Comparison of ENCODE assay signal across 1 cellular context in the genomic region with DNA sequence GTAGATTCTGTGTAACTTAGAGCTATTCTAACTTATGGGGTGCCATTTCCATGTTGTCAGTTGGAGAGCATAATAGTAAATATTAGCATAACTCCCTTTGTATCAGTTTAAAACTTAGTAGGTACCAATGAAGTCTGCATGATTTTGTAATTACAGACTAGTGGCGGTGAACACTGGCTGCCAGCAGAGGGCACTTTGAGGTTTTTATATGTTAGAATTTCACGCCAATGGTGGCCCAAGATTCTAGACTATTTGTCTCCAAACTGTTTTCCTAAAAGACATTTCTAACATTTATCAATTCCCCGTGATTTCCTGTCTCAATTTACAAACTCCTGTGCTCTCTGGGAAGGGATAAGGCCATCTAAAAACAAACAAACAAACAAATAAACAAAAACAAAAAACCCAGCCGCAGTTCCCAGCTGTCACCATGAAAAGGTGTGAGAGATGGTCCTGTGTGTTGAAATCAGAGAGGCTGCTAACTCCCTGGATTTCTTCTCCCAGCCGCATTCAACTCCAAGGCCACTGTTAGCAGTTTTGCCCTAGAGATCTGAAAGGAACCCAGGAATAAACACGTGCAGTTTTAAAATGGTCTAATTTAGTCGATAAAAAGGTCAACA.
TF ChIP-seq lines count a peak whose summit lies in the region.

No MANE protein-coding gene starts in this region.

TF ChIP-seq in HepG2, 621 proteins besides CTCF, POLR2A, EP300 and RAD21 (continued from another document and continues in another):
- TF ChIP-seq, protein P1, sequence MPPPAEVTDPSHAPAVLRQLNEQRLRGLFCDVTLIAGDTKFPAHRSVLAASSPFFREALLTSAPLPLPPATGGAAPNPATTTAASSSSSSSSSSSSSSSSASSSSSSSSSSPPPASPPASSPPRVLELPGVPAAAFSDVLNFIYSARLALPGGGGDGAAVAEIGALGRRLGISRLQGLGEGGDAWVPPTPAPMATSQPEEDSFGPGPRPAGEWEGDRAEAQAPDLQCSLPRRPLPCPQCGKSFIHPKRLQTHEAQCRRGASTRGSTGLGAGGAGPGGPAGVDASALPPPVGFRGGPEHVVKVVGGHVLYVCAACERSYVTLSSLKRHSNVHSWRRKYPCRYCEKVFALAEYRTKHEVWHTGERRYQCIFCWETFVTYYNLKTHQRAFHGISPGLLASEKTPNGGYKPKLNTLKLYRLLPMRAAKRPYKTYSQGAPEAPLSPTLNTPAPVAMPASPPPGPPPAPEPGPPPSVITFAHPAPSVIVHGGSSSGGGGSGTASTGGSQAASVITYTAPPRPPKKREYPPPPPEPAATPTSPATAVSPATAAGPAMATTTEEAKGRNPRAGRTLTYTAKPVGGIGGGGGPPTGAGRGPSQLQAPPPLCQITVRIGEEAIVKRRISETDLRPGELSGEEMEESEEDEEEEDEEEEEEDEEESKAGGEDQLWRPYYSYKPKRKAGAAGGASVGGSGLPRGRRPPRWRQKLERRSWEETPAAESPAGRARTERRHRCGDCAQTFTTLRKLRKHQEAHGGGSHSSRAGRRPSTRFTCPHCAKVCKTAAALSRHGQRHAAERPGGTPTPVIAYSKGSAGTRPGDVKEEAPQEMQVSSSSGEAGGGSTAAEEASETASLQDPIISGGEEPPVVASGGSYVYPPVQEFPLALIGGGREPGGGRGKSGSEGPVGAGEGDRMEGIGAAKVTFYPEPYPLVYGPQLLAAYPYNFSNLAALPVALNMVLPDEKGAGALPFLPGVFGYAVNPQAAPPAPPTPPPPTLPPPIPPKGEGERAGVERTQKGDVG (CRISPR knock-in tag; IDR thresholded peaks at IDR 0.05; ENCODE audit: borderline replicate concordance) = no peak
- TF ChIP-seq ZEB1 (IDR thresholded peaks at IDR 0.05; ENCODE audit: insufficient replicate concordance, low read depth) = no peak
- TF ChIP-seq KAT7 (CRISPR knock-in tag; IDR thresholded peaks at IDR 0.05; ENCODE audit: borderline replicate concordance) = no peak
- no peak for TF ChIP-seq ZNF432 (CRISPR knock-in tag; IDR thresholded peaks at IDR 0.05; ENCODE audit: borderline replicate concordance)
- no peak for TF ChIP-seq ELF3 (CRISPR knock-in tag; IDR thresholded peaks at IDR 0.05)
- TF ChIP-seq ZNF678 (CRISPR knock-in tag; IDR thresholded peaks at IDR 0.05) = no peak
- no peak for TF ChIP-seq PHF21A (CRISPR knock-in tag; IDR thresholded peaks at IDR 0.05)
- TF ChIP-seq ZNF598 (CRISPR knock-in tag; IDR thresholded peaks at IDR 0.05; ENCODE audit: borderline replicate concordance) = no peak
- TF ChIP-seq ZNF333 (CRISPR knock-in tag; IDR thresholded peaks at IDR 0.05; ENCODE audit: borderline replicate concordance) = no peak
- TF ChIP-seq, protein P2, sequence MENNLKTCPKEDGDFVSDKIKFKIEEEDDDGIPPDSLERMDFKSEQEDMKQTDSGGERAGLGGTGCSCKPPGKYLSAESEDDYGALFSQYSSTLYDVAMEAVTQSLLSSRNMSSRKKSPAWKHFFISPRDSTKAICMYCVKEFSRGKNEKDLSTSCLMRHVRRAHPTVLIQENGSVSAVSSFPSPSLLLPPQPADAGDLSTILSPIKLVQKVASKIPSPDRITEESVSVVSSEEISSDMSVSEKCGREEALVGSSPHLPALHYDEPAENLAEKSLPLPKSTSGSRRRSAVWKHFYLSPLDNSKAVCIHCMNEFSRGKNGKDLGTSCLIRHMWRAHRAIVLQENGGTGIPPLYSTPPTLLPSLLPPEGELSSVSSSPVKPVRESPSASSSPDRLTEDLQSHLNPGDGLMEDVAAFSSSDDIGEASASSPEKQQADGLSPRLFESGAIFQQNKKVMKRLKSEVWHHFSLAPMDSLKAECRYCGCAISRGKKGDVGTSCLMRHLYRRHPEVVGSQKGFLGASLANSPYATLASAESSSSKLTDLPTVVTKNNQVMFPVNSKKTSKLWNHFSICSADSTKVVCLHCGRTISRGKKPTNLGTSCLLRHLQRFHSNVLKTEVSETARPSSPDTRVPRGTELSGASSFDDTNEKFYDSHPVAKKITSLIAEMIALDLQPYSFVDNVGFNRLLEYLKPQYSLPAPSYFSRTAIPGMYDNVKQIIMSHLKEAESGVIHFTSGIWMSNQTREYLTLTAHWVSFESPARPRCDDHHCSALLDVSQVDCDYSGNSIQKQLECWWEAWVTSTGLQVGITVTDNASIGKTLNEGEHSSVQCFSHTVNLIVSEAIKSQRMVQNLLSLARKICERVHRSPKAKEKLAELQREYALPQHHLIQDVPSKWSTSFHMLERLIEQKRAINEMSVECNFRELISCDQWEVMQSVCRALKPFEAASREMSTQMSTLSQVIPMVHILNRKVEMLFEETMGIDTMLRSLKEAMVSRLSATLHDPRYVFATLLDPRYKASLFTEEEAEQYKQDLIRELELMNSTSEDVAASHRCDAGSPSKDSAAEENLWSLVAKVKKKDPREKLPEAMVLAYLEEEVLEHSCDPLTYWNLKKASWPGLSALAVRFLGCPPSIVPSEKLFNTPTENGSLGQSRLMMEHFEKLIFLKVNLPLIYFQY (CRISPR knock-in tag; IDR thresholded peaks at IDR 0.05; ENCODE audit: borderline replicate concordance) = 0 out of 2 replicates have a peak, but pooled peaks have one; percentile 37
- no peak for TF ChIP-seq ZNF724P (CRISPR knock-in tag; IDR thresholded peaks at IDR 0.05; ENCODE audit: borderline replicate concordance)
- TF ChIP-seq ZNF382 (CRISPR knock-in tag; IDR thresholded peaks at IDR 0.05; ENCODE audit: borderline replicate concordance) = no peak
- TF ChIP-seq BHLHE40 (IDR thresholded peaks at IDR 0.05; ENCODE audit: low read length) = no peak
- no peak for TF ChIP-seq ZBTB8A (CRISPR knock-in tag; IDR thresholded peaks at IDR 0.05; ENCODE audit: borderline replicate concordance, low read depth)
- no peak for TF ChIP-seq CEBPB (IDR thresholded peaks at IDR 0.05; ENCODE audit: borderline replicate concordance, low read depth, low read length)
- TF ChIP-seq, protein P3, sequence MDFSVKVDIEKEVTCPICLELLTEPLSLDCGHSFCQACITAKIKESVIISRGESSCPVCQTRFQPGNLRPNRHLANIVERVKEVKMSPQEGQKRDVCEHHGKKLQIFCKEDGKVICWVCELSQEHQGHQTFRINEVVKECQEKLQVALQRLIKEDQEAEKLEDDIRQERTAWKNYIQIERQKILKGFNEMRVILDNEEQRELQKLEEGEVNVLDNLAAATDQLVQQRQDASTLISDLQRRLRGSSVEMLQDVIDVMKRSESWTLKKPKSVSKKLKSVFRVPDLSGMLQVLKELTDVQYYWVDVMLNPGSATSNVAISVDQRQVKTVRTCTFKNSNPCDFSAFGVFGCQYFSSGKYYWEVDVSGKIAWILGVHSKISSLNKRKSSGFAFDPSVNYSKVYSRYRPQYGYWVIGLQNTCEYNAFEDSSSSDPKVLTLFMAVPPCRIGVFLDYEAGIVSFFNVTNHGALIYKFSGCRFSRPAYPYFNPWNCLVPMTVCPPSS (IDR thresholded peaks at IDR 0.05) = no peak
- no peak for TF ChIP-seq TBL1XR1 (IDR thresholded peaks at IDR 0.05; ENCODE audit: borderline replicate concordance, low read length, partially characterized antibody)
- TF ChIP-seq, protein P4, sequence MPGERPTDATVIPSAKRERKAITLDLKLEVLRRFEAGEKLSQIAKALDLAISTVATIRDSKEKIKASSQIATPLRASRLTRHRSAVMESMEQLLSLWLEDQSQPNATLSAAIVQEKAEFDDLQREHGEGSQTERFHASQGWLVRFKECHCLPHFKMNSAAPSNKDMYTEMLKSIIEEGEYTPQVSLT (CRISPR knock-in tag; IDR thresholded peaks at IDR 0.05; ENCODE audit: borderline replicate concordance, low read depth) = no peak
- no peak; the same call in 1 of the 2 replicates for TF ChIP-seq SIN3B (IDR thresholded peaks at IDR 0.05; ENCODE audit: low read length)
- TF ChIP-seq SP2 (CRISPR knock-in tag; IDR thresholded peaks at IDR 0.05) = no peak
- TF ChIP-seq, protein P5, sequence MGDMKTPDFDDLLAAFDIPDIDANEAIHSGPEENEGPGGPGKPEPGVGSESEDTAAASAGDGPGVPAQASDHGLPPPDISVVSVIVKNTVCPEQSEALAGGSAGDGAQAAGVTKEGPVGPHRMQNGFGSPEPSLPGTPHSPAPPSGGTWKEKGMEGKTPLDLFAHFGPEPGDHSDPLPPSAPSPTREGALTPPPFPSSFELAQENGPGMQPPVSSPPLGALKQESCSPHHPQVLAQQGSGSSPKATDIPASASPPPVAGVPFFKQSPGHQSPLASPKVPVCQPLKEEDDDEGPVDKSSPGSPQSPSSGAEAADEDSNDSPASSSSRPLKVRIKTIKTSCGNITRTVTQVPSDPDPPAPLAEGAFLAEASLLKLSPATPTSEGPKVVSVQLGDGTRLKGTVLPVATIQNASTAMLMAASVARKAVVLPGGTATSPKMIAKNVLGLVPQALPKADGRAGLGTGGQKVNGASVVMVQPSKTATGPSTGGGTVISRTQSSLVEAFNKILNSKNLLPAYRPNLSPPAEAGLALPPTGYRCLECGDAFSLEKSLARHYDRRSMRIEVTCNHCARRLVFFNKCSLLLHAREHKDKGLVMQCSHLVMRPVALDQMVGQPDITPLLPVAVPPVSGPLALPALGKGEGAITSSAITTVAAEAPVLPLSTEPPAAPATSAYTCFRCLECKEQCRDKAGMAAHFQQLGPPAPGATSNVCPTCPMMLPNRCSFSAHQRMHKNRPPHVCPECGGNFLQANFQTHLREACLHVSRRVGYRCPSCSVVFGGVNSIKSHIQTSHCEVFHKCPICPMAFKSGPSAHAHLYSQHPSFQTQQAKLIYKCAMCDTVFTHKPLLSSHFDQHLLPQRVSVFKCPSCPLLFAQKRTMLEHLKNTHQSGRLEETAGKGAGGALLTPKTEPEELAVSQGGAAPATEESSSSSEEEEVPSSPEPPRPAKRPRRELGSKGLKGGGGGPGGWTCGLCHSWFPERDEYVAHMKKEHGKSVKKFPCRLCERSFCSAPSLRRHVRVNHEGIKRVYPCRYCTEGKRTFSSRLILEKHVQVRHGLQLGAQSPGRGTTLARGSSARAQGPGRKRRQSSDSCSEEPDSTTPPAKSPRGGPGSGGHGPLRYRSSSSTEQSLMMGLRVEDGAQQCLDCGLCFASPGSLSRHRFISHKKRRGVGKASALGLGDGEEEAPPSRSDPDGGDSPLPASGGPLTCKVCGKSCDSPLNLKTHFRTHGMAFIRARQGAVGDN (CRISPR knock-in tag; IDR thresholded peaks at IDR 0.05) = no peak
- TF ChIP-seq STAG1 (CRISPR knock-in tag; IDR thresholded peaks at IDR 0.05) = peak; percentile 58
- no peak for TF ChIP-seq ZNF143 (CRISPR knock-in tag; IDR thresholded peaks at IDR 0.05)
- no peak for TF ChIP-seq ZNF136 (CRISPR knock-in tag; IDR thresholded peaks at IDR 0.05; ENCODE audit: low read depth)
- no peak for TF ChIP-seq FIP1L1 (IDR thresholded peaks at IDR 0.05; ENCODE audit: borderline replicate concordance, insufficient read depth, low read depth, low read length)
- TF ChIP-seq ZNF496 (CRISPR knock-in tag; IDR thresholded peaks at IDR 0.05; ENCODE audit: insufficient replicate concordance) = no peak
- no peak for TF ChIP-seq CBX1 (IDR thresholded peaks at IDR 0.05; ENCODE audit: low read depth)
- TF ChIP-seq, protein P6, sequence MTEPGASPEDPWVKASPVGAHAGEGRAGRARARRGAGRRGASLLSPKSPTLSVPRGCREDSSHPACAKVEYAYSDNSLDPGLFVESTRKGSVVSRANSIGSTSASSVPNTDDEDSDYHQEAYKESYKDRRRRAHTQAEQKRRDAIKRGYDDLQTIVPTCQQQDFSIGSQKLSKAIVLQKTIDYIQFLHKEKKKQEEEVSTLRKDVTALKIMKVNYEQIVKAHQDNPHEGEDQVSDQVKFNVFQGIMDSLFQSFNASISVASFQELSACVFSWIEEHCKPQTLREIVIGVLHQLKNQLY (CRISPR knock-in tag; IDR thresholded peaks at IDR 0.05) = no peak
- TF ChIP-seq, protein P7, sequence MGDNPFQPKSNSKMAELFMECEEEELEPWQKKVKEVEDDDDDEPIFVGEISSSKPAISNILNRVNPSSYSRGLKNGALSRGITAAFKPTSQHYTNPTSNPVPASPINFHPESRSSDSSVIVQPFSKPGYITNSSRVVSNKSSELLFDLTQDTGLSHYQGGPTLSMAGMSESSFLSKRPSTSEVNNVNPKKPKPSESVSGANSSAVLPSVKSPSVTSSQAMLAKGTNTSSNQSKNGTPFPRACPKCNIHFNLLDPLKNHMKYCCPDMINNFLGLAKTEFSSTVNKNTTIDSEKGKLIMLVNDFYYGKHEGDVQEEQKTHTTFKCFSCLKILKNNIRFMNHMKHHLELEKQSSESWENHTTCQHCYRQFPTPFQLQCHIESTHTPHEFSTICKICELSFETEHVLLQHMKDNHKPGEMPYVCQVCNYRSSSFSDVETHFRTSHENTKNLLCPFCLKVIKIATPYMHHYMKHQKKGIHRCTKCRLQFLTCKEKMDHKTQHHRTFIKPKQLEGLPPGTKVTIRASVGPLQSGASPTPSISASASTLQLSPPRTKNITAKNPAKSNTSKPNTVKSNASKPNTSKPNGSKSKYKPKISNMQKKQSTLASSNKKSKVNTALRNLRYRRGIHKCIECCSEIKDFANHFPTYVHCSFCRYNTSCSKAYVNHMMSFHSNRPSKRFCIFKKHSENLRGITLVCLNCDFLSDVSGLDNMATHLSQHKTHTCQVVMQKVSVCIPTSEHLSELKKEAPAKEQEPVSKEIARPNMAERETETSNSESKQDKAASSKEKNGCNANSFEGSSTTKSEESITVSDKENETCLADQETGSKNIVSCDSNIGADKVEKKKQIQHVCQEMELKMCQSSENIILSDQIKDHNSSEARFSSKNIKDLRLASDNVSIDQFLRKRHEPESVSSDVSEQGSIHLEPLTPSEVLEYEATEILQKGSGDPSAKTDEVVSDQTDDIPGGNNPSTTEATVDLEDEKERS (CRISPR knock-in tag; IDR thresholded peaks at IDR 0.05) = 0 out of 2 replicates have a peak, but pooled peaks have one; percentile 18
- TF ChIP-seq ZNF24 (IDR thresholded peaks at IDR 0.05) = no peak
- TF ChIP-seq, protein P8, sequence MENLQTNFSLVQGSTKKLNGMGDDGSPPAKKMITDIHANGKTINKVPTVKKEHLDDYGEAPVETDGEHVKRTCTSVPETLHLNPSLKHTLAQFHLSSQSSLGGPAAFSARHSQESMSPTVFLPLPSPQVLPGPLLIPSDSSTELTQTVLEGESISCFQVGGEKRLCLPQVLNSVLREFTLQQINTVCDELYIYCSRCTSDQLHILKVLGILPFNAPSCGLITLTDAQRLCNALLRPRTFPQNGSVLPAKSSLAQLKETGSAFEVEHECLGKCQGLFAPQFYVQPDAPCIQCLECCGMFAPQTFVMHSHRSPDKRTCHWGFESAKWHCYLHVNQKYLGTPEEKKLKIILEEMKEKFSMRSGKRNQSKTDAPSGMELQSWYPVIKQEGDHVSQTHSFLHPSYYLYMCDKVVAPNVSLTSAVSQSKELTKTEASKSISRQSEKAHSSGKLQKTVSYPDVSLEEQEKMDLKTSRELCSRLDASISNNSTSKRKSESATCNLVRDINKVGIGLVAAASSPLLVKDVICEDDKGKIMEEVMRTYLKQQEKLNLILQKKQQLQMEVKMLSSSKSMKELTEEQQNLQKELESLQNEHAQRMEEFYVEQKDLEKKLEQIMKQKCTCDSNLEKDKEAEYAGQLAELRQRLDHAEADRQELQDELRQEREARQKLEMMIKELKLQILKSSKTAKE (CRISPR knock-in tag; IDR thresholded peaks at IDR 0.05; ENCODE audit: borderline replicate concordance) = no peak
